ENCODE assay signal across 1 cellular context in the genomic region with DNA sequence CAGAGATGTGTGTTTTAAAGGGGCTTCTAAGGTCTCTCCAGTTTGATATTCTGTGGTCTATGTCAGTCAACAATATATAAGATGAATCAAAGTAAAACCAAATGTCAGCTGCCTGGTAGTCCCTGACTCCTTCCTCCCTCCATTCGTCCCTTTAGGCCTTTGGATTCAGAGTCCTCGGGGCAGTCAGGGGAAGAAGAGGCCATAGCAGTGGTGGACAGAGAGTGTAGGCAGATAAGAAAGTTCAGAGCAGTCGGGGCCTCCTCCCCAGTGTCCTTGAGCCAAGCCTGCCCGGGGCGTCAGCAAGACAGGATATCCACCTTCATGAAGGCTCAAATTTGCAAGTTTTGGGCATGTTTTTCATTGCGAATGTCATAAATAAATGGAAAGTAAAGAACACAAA.
TF ChIP-seq lines count a peak whose summit lies in the region.

No MANE protein-coding gene starts in this region.

TF ChIP-seq in WTC11, 78 proteins besides CTCF, POLR2A, EP300 and RAD21 (continued from another document):
- TF ChIP-seq, protein P1, sequence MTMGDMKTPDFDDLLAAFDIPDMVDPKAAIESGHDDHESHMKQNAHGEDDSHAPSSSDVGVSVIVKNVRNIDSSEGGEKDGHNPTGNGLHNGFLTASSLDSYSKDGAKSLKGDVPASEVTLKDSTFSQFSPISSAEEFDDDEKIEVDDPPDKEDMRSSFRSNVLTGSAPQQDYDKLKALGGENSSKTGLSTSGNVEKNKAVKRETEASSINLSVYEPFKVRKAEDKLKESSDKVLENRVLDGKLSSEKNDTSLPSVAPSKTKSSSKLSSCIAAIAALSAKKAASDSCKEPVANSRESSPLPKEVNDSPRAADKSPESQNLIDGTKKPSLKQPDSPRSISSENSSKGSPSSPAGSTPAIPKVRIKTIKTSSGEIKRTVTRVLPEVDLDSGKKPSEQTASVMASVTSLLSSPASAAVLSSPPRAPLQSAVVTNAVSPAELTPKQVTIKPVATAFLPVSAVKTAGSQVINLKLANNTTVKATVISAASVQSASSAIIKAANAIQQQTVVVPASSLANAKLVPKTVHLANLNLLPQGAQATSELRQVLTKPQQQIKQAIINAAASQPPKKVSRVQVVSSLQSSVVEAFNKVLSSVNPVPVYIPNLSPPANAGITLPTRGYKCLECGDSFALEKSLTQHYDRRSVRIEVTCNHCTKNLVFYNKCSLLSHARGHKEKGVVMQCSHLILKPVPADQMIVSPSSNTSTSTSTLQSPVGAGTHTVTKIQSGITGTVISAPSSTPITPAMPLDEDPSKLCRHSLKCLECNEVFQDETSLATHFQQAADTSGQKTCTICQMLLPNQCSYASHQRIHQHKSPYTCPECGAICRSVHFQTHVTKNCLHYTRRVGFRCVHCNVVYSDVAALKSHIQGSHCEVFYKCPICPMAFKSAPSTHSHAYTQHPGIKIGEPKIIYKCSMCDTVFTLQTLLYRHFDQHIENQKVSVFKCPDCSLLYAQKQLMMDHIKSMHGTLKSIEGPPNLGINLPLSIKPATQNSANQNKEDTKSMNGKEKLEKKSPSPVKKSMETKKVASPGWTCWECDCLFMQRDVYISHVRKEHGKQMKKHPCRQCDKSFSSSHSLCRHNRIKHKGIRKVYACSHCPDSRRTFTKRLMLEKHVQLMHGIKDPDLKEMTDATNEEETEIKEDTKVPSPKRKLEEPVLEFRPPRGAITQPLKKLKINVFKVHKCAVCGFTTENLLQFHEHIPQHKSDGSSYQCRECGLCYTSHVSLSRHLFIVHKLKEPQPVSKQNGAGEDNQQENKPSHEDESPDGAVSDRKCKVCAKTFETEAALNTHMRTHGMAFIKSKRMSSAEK (CRISPR knock-in tag; IDR thresholded peaks at IDR 0.05; ENCODE audit: borderline replicate concordance) = no peak
- TF ChIP-seq, protein P2, sequence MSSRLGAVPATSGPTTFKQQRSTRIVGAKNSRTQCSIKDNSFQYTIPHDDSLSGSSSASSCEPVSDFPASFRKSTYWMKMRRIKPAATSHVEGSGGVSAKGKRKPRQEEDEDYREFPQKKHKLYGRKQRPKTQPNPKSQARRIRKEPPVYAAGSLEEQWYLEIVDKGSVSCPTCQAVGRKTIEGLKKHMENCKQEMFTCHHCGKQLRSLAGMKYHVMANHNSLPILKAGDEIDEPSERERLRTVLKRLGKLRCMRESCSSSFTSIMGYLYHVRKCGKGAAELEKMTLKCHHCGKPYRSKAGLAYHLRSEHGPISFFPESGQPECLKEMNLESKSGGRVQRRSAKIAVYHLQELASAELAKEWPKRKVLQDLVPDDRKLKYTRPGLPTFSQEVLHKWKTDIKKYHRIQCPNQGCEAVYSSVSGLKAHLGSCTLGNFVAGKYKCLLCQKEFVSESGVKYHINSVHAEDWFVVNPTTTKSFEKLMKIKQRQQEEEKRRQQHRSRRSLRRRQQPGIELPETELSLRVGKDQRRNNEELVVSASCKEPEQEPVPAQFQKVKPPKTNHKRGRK (CRISPR knock-in tag; IDR thresholded peaks at IDR 0.05; ENCODE audit: borderline replicate concordance) = no peak
- TF ChIP-seq, protein P3, sequence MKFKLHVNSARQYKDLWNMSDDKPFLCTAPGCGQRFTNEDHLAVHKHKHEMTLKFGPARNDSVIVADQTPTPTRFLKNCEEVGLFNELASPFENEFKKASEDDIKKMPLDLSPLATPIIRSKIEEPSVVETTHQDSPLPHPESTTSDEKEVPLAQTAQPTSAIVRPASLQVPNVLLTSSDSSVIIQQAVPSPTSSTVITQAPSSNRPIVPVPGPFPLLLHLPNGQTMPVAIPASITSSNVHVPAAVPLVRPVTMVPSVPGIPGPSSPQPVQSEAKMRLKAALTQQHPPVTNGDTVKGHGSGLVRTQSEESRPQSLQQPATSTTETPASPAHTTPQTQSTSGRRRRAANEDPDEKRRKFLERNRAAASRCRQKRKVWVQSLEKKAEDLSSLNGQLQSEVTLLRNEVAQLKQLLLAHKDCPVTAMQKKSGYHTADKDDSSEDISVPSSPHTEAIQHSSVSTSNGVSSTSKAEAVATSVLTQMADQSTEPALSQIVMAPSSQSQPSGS (CRISPR knock-in tag; IDR thresholded peaks at IDR 0.05; ENCODE audit: borderline replicate concordance, low read depth) = no peak
- TF ChIP-seq ZNF281 (CRISPR knock-in tag; IDR thresholded peaks at IDR 0.05) = no peak
